In the genomic region with DNA sequence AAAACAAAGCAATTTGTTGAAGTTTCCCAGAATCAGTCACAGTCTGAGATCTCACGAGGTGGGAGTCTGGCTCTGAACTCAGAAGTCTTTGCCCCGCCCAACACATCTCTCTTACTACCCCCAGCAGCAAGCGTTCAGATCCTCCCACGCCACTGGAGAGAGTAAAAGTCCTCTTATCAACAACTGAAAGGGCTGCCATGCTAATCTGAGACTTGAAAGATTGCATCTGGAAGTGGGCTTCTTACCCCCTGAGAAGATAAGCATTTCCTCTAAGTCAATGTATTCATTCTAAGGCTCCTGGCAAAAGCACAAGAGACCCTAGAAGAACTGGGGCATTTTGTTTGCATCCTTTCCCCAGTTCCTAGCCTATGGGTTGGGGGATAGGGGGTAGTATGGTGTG, we compare ENCODE assay signal across 1 cellular context.
TF ChIP-seq lines count a peak whose summit lies in the region.

No MANE protein-coding gene starts in this region.

TF ChIP-seq in K562, 482 proteins besides CTCF, POLR2A, EP300 and RAD21 (continues in another document):
- no peak for TF ChIP-seq MCM3 (IDR thresholded peaks at IDR 0.05)
- TF ChIP-seq NBN (IDR thresholded peaks at IDR 0.05; ENCODE audit: low read depth), result no peak
- peak; percentile 71 for TF ChIP-seq NCOR1 (IDR thresholded peaks at IDR 0.05)
- TF ChIP-seq, protein P1, sequence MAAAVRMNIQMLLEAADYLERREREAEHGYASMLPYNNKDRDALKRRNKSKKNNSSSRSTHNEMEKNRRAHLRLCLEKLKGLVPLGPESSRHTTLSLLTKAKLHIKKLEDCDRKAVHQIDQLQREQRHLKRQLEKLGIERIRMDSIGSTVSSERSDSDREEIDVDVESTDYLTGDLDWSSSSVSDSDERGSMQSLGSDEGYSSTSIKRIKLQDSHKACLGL (CRISPR knock-in tag; IDR thresholded peaks at IDR 0.05; ENCODE audit: borderline replicate concordance, poor library complexity, severe bottlenecking), result no peak
- TF ChIP-seq, protein P2, sequence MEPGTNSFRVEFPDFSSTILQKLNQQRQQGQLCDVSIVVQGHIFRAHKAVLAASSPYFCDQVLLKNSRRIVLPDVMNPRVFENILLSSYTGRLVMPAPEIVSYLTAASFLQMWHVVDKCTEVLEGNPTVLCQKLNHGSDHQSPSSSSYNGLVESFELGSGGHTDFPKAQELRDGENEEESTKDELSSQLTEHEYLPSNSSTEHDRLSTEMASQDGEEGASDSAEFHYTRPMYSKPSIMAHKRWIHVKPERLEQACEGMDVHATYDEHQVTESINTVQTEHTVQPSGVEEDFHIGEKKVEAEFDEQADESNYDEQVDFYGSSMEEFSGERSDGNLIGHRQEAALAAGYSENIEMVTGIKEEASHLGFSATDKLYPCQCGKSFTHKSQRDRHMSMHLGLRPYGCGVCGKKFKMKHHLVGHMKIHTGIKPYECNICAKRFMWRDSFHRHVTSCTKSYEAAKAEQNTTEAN (CRISPR knock-in tag; IDR thresholded peaks at IDR 0.05), result no peak
- TF ChIP-seq ZNF146 (CRISPR knock-in tag; IDR thresholded peaks at IDR 0.05; ENCODE audit: unreplicated experiment), result no peak
- TF ChIP-seq ELF2 (CRISPR knock-in tag; IDR thresholded peaks at IDR 0.05), result no peak
- no peak for TF ChIP-seq SMAD2 (IDR thresholded peaks at IDR 0.05; ENCODE audit: low read depth, low read length)
- TF ChIP-seq CHD2 (IDR thresholded peaks at IDR 0.05; ENCODE audit: low read depth, low read length), result no peak
- no peak for TF ChIP-seq PRPF4 (IDR thresholded peaks at IDR 0.05; ENCODE audit: insufficient read depth, low read depth, low read length, poor library complexity, severe bottlenecking)
- TF ChIP-seq, protein P3, sequence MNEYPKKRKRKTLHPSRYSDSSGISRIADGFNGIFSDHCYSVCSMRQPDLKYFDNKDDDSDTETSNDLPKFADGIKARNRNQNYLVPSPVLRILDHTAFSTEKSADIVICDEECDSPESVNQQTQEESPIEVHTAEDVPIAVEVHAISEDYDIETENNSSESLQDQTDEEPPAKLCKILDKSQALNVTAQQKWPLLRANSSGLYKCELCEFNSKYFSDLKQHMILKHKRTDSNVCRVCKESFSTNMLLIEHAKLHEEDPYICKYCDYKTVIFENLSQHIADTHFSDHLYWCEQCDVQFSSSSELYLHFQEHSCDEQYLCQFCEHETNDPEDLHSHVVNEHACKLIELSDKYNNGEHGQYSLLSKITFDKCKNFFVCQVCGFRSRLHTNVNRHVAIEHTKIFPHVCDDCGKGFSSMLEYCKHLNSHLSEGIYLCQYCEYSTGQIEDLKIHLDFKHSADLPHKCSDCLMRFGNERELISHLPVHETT (CRISPR knock-in tag; conservative IDR thresholded peaks at IDR 0.05 in 1 of 2, IDR thresholded peaks at IDR 0.05 in 1 of 2), result no peak
- TF ChIP-seq, protein P4, sequence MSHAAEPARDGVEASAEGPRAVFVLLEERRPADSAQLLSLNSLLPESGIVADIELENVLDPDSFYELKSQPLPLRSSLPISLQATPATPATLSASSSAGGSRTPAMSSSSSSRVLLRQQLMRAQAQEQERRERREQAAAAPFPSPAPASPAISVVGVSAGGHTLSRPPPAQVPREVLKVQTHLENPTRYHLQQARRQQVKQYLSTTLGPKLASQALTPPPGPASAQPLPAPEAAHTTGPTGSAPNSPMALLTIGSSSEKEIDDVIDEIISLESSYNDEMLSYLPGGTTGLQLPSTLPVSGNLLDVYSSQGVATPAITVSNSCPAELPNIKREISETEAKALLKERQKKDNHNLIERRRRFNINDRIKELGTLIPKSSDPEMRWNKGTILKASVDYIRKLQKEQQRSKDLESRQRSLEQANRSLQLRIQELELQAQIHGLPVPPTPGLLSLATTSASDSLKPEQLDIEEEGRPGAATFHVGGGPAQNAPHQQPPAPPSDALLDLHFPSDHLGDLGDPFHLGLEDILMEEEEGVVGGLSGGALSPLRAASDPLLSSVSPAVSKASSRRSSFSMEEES (CRISPR knock-in tag; IDR thresholded peaks at IDR 0.05), result no peak
- TF ChIP-seq ZNF644 (tag; IDR thresholded peaks at IDR 0.05; ENCODE audit: low read depth), result no peak
- no peak for TF ChIP-seq POLR3A (IDR thresholded peaks at IDR 0.05; ENCODE audit: borderline replicate concordance, extremely low read depth, insufficient read depth, insufficient read length)
- TF ChIP-seq, protein P5, sequence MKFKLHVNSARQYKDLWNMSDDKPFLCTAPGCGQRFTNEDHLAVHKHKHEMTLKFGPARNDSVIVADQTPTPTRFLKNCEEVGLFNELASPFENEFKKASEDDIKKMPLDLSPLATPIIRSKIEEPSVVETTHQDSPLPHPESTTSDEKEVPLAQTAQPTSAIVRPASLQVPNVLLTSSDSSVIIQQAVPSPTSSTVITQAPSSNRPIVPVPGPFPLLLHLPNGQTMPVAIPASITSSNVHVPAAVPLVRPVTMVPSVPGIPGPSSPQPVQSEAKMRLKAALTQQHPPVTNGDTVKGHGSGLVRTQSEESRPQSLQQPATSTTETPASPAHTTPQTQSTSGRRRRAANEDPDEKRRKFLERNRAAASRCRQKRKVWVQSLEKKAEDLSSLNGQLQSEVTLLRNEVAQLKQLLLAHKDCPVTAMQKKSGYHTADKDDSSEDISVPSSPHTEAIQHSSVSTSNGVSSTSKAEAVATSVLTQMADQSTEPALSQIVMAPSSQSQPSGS (CRISPR knock-in tag; IDR thresholded peaks at IDR 0.05), result no peak
- TF ChIP-seq JUNB (CRISPR knock-in tag; conservative IDR thresholded peaks at IDR 0.05), result no peak
- TF ChIP-seq FOXJ3 (CRISPR knock-in tag; IDR thresholded peaks at IDR 0.05), result no peak
- peak; percentile 60 for TF ChIP-seq MTA2 (IDR thresholded peaks at IDR 0.05; ENCODE audit: low read depth)
- no peak for TF ChIP-seq ZNF696 (CRISPR knock-in tag; conservative IDR thresholded peaks at IDR 0.05)
- no peak for TF ChIP-seq ZBTB8A (IDR thresholded peaks at IDR 0.05; ENCODE audit: partially characterized antibody)
- TF ChIP-seq, protein P6, sequence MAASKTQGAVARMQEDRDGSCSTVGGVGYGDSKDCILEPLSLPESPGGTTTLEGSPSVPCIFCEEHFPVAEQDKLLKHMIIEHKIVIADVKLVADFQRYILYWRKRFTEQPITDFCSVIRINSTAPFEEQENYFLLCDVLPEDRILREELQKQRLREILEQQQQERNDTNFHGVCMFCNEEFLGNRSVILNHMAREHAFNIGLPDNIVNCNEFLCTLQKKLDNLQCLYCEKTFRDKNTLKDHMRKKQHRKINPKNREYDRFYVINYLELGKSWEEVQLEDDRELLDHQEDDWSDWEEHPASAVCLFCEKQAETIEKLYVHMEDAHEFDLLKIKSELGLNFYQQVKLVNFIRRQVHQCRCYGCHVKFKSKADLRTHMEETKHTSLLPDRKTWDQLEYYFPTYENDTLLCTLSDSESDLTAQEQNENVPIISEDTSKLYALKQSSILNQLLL (CRISPR knock-in tag; IDR thresholded peaks at IDR 0.05; ENCODE audit: borderline replicate concordance), result no peak
- TF ChIP-seq HDAC8 (tag; IDR thresholded peaks at IDR 0.05), result no peak
- TF ChIP-seq ZNF695 (CRISPR knock-in tag; IDR thresholded peaks at IDR 0.05), result no peak
- TF ChIP-seq, protein P7, sequence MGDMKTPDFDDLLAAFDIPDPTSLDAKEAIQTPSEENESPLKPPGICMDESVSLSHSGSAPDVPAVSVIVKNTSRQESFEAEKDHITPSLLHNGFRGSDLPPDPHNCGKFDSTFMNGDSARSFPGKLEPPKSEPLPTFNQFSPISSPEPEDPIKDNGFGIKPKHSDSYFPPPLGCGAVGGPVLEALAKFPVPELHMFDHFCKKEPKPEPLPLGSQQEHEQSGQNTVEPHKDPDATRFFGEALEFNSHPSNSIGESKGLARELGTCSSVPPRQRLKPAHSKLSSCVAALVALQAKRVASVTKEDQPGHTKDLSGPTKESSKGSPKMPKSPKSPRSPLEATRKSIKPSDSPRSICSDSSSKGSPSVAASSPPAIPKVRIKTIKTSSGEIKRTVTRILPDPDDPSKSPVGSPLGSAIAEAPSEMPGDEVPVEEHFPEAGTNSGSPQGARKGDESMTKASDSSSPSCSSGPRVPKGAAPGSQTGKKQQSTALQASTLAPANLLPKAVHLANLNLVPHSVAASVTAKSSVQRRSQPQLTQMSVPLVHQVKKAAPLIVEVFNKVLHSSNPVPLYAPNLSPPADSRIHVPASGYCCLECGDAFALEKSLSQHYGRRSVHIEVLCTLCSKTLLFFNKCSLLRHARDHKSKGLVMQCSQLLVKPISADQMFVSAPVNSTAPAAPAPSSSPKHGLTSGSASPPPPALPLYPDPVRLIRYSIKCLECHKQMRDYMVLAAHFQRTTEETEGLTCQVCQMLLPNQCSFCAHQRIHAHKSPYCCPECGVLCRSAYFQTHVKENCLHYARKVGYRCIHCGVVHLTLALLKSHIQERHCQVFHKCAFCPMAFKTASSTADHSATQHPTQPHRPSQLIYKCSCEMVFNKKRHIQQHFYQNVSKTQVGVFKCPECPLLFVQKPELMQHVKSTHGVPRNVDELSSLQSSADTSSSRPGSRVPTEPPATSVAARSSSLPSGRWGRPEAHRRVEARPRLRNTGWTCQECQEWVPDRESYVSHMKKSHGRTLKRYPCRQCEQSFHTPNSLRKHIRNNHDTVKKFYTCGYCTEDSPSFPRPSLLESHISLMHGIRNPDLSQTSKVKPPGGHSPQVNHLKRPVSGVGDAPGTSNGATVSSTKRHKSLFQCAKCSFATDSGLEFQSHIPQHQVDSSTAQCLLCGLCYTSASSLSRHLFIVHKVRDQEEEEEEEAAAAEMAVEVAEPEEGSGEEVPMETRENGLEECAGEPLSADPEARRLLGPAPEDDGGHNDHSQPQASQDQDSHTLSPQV (IDR thresholded peaks at IDR 0.05), result peak; percentile 55
- TF ChIP-seq, protein P8, sequence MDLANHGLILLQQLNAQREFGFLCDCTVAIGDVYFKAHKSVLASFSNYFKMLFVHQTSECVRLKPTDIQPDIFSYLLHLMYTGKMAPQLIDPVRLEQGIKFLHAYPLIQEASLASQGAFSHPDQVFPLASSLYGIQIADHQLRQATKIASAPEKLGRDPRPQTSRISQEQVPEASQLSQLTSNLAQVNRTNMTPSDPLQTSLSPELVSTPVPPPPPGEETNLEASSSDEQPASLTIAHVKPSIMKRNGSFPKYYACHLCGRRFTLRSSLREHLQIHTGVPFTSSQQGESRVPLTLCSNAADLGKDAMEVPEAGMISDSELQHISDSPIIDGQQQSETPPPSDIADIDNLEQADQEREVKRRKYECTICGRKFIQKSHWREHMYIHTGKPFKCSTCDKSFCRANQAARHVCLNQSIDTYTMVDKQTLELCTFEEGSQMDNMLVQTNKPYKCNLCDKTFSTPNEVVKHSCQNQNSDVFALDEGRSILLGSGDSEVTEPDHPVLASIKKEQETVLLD (IDR thresholded peaks at IDR 0.05), result peak; percentile 81
- peak; percentile 33; the same call in 1 of the 2 replicates for TF ChIP-seq FOXM1 (IDR thresholded peaks at IDR 0.05; ENCODE audit: low read depth)
- no peak for TF ChIP-seq FOXM1 (CRISPR knock-in tag; IDR thresholded peaks at IDR 0.05; ENCODE audit: low read depth)
- TF ChIP-seq, protein P9, sequence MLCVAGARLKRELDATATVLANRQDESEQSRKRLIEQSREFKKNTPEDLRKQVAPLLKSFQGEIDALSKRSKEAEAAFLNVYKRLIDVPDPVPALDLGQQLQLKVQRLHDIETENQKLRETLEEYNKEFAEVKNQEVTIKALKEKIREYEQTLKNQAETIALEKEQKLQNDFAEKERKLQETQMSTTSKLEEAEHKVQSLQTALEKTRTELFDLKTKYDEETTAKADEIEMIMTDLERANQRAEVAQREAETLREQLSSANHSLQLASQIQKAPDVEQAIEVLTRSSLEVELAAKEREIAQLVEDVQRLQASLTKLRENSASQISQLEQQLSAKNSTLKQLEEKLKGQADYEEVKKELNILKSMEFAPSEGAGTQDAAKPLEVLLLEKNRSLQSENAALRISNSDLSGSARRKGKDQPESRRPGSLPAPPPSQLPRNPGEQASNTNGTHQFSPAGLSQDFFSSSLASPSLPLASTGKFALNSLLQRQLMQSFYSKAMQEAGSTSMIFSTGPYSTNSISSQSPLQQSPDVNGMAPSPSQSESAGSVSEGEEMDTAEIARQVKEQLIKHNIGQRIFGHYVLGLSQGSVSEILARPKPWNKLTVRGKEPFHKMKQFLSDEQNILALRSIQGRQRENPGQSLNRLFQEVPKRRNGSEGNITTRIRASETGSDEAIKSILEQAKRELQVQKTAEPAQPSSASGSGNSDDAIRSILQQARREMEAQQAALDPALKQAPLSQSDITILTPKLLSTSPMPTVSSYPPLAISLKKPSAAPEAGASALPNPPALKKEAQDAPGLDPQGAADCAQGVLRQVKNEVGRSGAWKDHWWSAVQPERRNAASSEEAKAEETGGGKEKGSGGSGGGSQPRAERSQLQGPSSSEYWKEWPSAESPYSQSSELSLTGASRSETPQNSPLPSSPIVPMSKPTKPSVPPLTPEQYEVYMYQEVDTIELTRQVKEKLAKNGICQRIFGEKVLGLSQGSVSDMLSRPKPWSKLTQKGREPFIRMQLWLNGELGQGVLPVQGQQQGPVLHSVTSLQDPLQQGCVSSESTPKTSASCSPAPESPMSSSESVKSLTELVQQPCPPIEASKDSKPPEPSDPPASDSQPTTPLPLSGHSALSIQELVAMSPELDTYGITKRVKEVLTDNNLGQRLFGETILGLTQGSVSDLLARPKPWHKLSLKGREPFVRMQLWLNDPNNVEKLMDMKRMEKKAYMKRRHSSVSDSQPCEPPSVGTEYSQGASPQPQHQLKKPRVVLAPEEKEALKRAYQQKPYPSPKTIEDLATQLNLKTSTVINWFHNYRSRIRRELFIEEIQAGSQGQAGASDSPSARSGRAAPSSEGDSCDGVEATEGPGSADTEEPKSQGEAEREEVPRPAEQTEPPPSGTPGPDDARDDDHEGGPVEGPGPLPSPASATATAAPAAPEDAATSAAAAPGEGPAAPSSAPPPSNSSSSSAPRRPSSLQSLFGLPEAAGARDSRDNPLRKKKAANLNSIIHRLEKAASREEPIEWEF (CRISPR knock-in tag; IDR thresholded peaks at IDR 0.05), result no peak
- no peak for TF ChIP-seq ZNF780A (CRISPR knock-in tag; IDR thresholded peaks at IDR 0.05)
- TF ChIP-seq, protein P10, sequence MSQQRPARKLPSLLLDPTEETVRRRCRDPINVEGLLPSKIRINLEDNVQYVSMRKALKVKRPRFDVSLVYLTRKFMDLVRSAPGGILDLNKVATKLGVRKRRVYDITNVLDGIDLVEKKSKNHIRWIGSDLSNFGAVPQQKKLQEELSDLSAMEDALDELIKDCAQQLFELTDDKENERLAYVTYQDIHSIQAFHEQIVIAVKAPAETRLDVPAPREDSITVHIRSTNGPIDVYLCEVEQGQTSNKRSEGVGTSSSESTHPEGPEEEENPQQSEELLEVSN (IDR thresholded peaks at IDR 0.05; ENCODE audit: borderline replicate concordance in 1 of 2, extremely low read depth in 1 of 2, insufficient read depth in 1 of 2, insufficient read length in 1 of 2, low read depth in 1 of 2, low read length in 1 of 2, poor library complexity in 1 of 2, severe bottlenecking in 1 of 2), result no peak
- TF ChIP-seq ZNF41 (CRISPR knock-in tag; conservative IDR thresholded peaks at IDR 0.05), result no peak
- no peak for TF ChIP-seq ZNF699 (CRISPR knock-in tag; IDR thresholded peaks at IDR 0.05; ENCODE audit: insufficient replicate concordance)
- TF ChIP-seq ZNF589 (CRISPR knock-in tag; IDR thresholded peaks at IDR 0.05; ENCODE audit: low read depth), result no peak
- TF ChIP-seq KLF10 (CRISPR knock-in tag; IDR thresholded peaks at IDR 0.05), result no peak
- peak; percentile 54 for TF ChIP-seq MTA1 (IDR thresholded peaks at IDR 0.05; ENCODE audit: borderline replicate concordance)
- TF ChIP-seq CBFB (CRISPR knock-in tag; IDR thresholded peaks at IDR 0.05), result no peak
- TF ChIP-seq DPF2 (IDR thresholded peaks at IDR 0.05), result peak; percentile 91
- TF ChIP-seq ELF1 (tag; IDR thresholded peaks at IDR 0.05), result no peak
